ENCODE assay signal across 10 cellular contexts in the genomic region with DNA sequence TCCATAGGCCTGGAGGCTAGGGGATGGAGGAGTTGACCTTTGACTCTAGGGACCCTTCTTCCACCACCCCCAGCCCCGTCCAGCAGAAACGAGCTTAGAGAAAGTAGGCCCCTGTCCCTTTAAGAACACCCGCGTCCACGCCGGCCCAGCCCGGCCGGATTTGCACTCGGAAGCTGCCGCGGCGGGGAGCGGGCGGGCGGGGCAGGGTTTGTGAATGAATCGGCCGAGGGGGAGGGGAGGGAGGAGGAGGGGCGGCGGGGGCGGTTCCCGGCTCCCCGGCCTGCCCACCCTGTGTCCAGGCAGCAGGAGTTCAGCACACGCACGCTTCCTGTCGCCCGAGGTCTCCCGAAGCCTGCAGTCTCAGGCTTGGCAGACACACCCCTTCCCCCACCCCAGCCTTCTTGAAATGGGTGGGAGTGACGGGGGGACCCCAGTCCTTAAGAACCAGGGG. TPM values are rescaled to one million over a fixed set of nuclear protein-coding genes. Genes with fewer than 3 reads are reported as not detected.
DNase-seq lines count a peak whose midpoint lies in the region; ATAC-seq, FAIRE-seq and TF ChIP-seq lines count a peak whose summit lies in the region.
"Had no signal": no experiment of that assay in that cellular context is flagged by ENCODE, and none has a peak within 500 bp of the region (broad histone marks: within the 10 kb centered on the region; RNA-seq: fewer than 3 reads in every experiment).

No MANE protein-coding gene starts in this region.

- peak overlapping the region; percentile 52; the same call in 1 of the 2 replicates for H3K4me2 ChIP-seq in K562 (ENCODE audit: insufficient read depth, low read length)
- H3K4me2 ChIP-seq in HepG2 (ENCODE audit: low read depth, low read length): no peak overlapping the region

- H3K79me2 ChIP-seq in K562 (ENCODE audit: control insufficient read depth, insufficient read depth, low read length): no peaks in the 10 kb centered on the region
- no peaks in the 10 kb centered on the region for H3K79me2 ChIP-seq in HepG2 (ENCODE audit: insufficient read depth, low read length)

- in situ Hi-C loops in K562 (cut with MboI): no loop called here
- in situ Hi-C loops in HepG2 (cut with HindIII; ENCODE audit: extremely low pct_ligation_motif_present, low pct_unique_long_range_greater_than_20kb): no loop called here

- H3K4me3 ChIP-seq in NB4 (ENCODE audit: low read depth, low read length) (no peak overlapping the region), K562 (no peak overlapping the region), HepG2 (replicated peaks in 1 of 3; ENCODE audit: insufficient read depth in 1 of 3, low read depth in 2 of 3, low read length in 3 of 3) (no peak overlapping the region)
- H3K4me3 ChIP-seq: skin epidermis had no signal

- peaks cover 3 to 19% of the 10 kb centered on the region in 2 experiments; a peak in 4 of 5 replicates for H3K27me3 ChIP-seq in K562 (ENCODE audit: control insufficient read depth in 2 of 2, insufficient read depth in 2 of 2, low read length in 2 of 2)
- H3K27me3 ChIP-seq in HepG2 (ENCODE audit: control insufficient read depth in 1 of 2, insufficient read depth in 2 of 2, low read length in 2 of 2): peaks cover 0 to 18% of the 10 kb centered on the region in 2 experiments; a peak in 4 of 5 replicates

- TF ChIP-seq EP300 in K562 (IDR thresholded peaks at IDR 0.05; ENCODE audit: low read length): no peak
- TF ChIP-seq EP300 in HepG2 (IDR thresholded peaks at IDR 0.05; ENCODE audit: low read depth in 2 of 2, low read length in 2 of 2): no peak
- no peak for TF ChIP-seq EP300 in HepG2 (CRISPR knock-in tag; IDR thresholded peaks at IDR 0.05; ENCODE audit: borderline replicate concordance)

- intact Hi-C loops in K562 (cut with micrococcal nuclease): no loop called here
- intact Hi-C loops in HepG2 (cut with micrococcal nuclease; ENCODE audit: unreplicated experiment): no loop called here

- CTCF ChIA-PET in K562 (lab: Yijun Ruan, JAX; ENCODE audit: low intra/inter-chr PET ratio) (no interaction called here), HepG2 (lab: Yijun Ruan, JAX; ENCODE audit: low intra/inter-chr PET ratio, low total read pairs) (no interaction called here)

- H3K27ac ChIP-seq in K562 (ENCODE audit: extremely low read depth, low read depth, low read length) (no peak overlapping the region), HepG2 (ENCODE audit: extremely low read length, insufficient read depth, low read length) (no peak overlapping the region)

- peak overlapping the region in 1 of 2 experiments; percentile 79; a peak in 1 of 4 replicates for H3K9ac ChIP-seq in K562 (ENCODE audit: insufficient read depth in 1 of 2, low read depth in 2 of 2, low read length in 2 of 2)
- H3K9ac ChIP-seq in HepG2 (ENCODE audit: insufficient read depth, low read depth, low read length): no peak overlapping the region

- WGBS in K562 (ENCODE audit: insufficient coverage, low coverage, missing lambda C conversion rate): 2% methylated on average over 13 of the region's 28 CpGs
- WGBS in HepG2 (ENCODE audit: low lambda C conversion rate): 0% methylated on average over 8 of the region's 28 CpGs

- H3K36me3 ChIP-seq in K562 (ENCODE audit: control insufficient read depth, insufficient read depth, low read length) (no peaks in the 10 kb centered on the region), HepG2 (replicated peaks in 1 of 2; ENCODE audit: control insufficient read depth in 1 of 2, insufficient read depth in 2 of 2, low read length in 2 of 2) (no peaks in the 10 kb centered on the region)

- H3K9me3 ChIP-seq in K562 (replicated peaks; ENCODE audit: control insufficient read depth, insufficient read depth, low read depth, low read length): no peaks in the 10 kb centered on the region
- H3K9me3 ChIP-seq in HepG2 (ENCODE audit: low read length): no peaks in the 10 kb centered on the region

- TF ChIP-seq CTCF in NB4 (IDR thresholded peaks at IDR 0.05; ENCODE audit: low read depth, low read length) (no peak), K562 (IDR thresholded peaks at IDR 0.05 in 2 of 3, conservative IDR thresholded peaks at IDR 0.05 in 1 of 3; ENCODE audit: insufficient read depth in 2 of 3, low read depth in 1 of 3, low read length in 3 of 3) (no peak), HepG2 (CRISPR knock-in tag; IDR thresholded peaks at IDR 0.05) (no peak)

- ATAC-seq in K562: peak; percentile 56
- ATAC-seq in HepG2: no peak
- no peak for ATAC-seq in HG03520 (IDR thresholded peaks at IDR 0.05; ENCODE audit: unreplicated experiment)
- ATAC-seq in HG02970 (IDR thresholded peaks at IDR 0.05; ENCODE audit: low FRiP score, unreplicated experiment): no peak

- H4K20me1 ChIP-seq in K562 (replicated peaks; ENCODE audit: control insufficient read depth, insufficient read depth, low read length): peaks cover 14% of the 10 kb centered on the region; the same call in 1 of the 2 replicates
- H4K20me1 ChIP-seq in HepG2 (ENCODE audit: insufficient read depth, low read length): peaks cover 4% of the 10 kb centered on the region; the same call in 1 of the 2 replicates

- POLR2A ChIA-PET in K562 (lab: Yijun Ruan, JAX): interaction anchor here (0.7 kb wide), 1 partner anchor 57 kb away, joined by 3 read pairs; no protein-coding TSS in a partner anchor
- POLR2A ChIA-PET in HepG2 (lab: Yijun Ruan, JAX): no interaction called here

- peaks cover 0 to 24% of the 10 kb centered on the region in 2 experiments; a peak in 3 of 5 replicates for H3K4me1 ChIP-seq in K562 (replicated peaks in 1 of 2; ENCODE audit: control insufficient read depth in 2 of 2, insufficient read depth in 2 of 2, low read length in 2 of 2)
- no peaks in the 10 kb centered on the region for H3K4me1 ChIP-seq in HepG2 (ENCODE audit: insufficient read depth, low read length)

- DNase-seq in COLO668 (lab: John Stamatoyannopoulos, UW; ENCODE audit: unreplicated experiment) (peak; percentile 74), NB4 (ENCODE audit: low read depth) (peak; percentile 32), K562 (ENCODE audit: extremely low read depth in 1 of 4, low spot score in 3 of 4) (peak; percentile 74 to 88 (median 84)), HepG2 (ENCODE audit: low spot score) (no peak)
- DNase-seq in stimulated activated CD8-positive, alpha-beta memory T cell treated with anti-CD3 and anti-CD28 coated beads, Interleukin-4, amount 100 ng/mL, for 48 hours: no peak
- no peak for DNase-seq in activated CD8-positive, alpha-beta memory T cell treated with anti-CD3 and anti-CD28 coated beads for 24 hours
- DNase-seq: central memory CD4-positive, alpha-beta T cell had no signal

- BruUV-seq in K562 (replicated peaks; lab: Mats Ljungman, UMichigan) (no TSS peak), HepG2 (replicated peaks; lab: Mats Ljungman, UMichigan) (no TSS peak)

- FAIRE-seq in K562 (lab: Jason Lieb, UNC) (no peak), HepG2 (lab: Jason Lieb, UNC) (no peak)

- TF ChIP-seq RAD21 in K562 (CRISPR knock-in tag; conservative IDR thresholded peaks at IDR 0.05 in 1 of 2, IDR thresholded peaks at IDR 0.05 in 1 of 2) (no peak), HepG2 (CRISPR knock-in tag; IDR thresholded peaks at IDR 0.05) (no peak)

- no peak for TF ChIP-seq POLR2A in NB4 (IDR thresholded peaks at IDR 0.05; ENCODE audit: extremely low read depth, insufficient read length)
- no peak for TF ChIP-seq POLR2A in K562 (conservative IDR thresholded peaks at IDR 0.05)
- TF ChIP-seq POLR2A in HepG2 (IDR thresholded peaks at IDR 0.05; ENCODE audit: insufficient read depth in 1 of 2, low read depth in 2 of 2, low read length in 2 of 2): no peak

- no peaks in the 10 kb centered on the region for H3K9me1 ChIP-seq in K562 (ENCODE audit: control insufficient read depth, insufficient read depth, low read length)

- H2AFZ ChIP-seq in K562 (ENCODE audit: low read depth, low read length) (0 out of 2 replicates have a peak overlapping the region, but pooled peaks have one; percentile 44), HepG2 (ENCODE audit: low read length) (no peak overlapping the region)

RNA-seq across cellular contexts. Expression of a gene that starts 1.5 kb away (rescaled TPM):
- total RNA-seq in K562 (2011; cell fraction: chromatin; rRNA removed; ENCODE audit: low replicate concordance): 5.0 and 12.3 TPM in 2 replicates
- total RNA-seq in K562 (2011; cell fraction: nucleolus; rRNA removed): 2.5 and 5.7 TPM in 2 replicates
- 2.9 and 4.6 TPM in 2 replicates for total RNA-seq in K562 (2011; cell fraction: nucleoplasm; rRNA removed)
- total RNA-seq in K562 (2014; rRNA removed): 0.24 and 0.27 TPM in 2 replicates
- 0.18 and 0.19 TPM in 2 replicates for total RNA-seq in K562 (2014; rRNA removed; fragmentation: Illumina TruSeq; extraction: Trizol)
- total RNA-seq in K562 (2015; rRNA removed; fragmentation: Illumina TruSeq; extraction: Trizol): 0.15 and 0.25 TPM in 2 replicates
- total RNA-seq in K562 (2021): 0.13 and 0.38 TPM in 2 replicates
- 0.34 and 1.0 TPM in 2 replicates for polyA plus RNA-seq in K562 (2011; rRNA removed)
- 0.24 and 0.81 TPM in 2 replicates for polyA plus RNA-seq in K562 (2011; cell fraction: cytosol; rRNA removed)
- polyA plus RNA-seq in K562 (2011; cell fraction: nucleus; rRNA removed): 1.5 and 8.3 TPM in 2 replicates
- polyA plus RNA-seq in K562 (2012): 0.28 and 0.66 TPM in 2 replicates
- polyA plus RNA-seq in K562 (2014; fragmentation: Illumina TruSeq; extraction: Trizol): 0.28 and 0.31 TPM in 2 replicates
- under 1 TPM; 0.03 to 0.04 TPM for polyA plus RNA-seq in K562 (2014; fragmentation: Nextera tagmentation; extraction: Ambion mirVana)
- polyA plus RNA-seq in K562 (2014; rRNA removed): 0.16 and 0.20 TPM in 2 replicates
- 0.63 and 1.4 TPM in 2 replicates for polyA minus RNA-seq in K562 (2011; rRNA and poly(A)+ RNA removed)
- polyA minus RNA-seq in K562 (2011; cell fraction: cytosol; rRNA and poly(A)+ RNA removed): 0.27 and 0.95 TPM in 2 replicates
- polyA minus RNA-seq in K562 (2011; cell fraction: nucleus; rRNA and poly(A)+ RNA removed): 1.1 and 2.3 TPM in 2 replicates
- total RNA-seq in HepG2 (2016; rRNA removed; fragmentation: Illumina TruSeq; extraction: Trizol): 0.07 and 0.11 TPM in 2 replicates
- not detected in 2 replicates for total RNA-seq in HepG2 (2016; cell fraction: cytosol; rRNA removed; fragmentation: Illumina TruSeq; extraction: Trizol; ENCODE audit: low read depth)
- total RNA-seq in HepG2 (2016; cell fraction: insoluble cytoplasmic fraction; rRNA removed; fragmentation: Illumina TruSeq; extraction: Trizol): 0.09 TPM in 2 replicates
- 0.03 and 0.06 TPM in 2 replicates for total RNA-seq in HepG2 (2016; cell fraction: membrane; rRNA removed; fragmentation: Illumina TruSeq; extraction: Trizol)
- 0.09 and 0.16 TPM in 2 replicates for total RNA-seq in HepG2 (2016; cell fraction: nucleus; rRNA removed; fragmentation: Illumina TruSeq; extraction: Trizol)
- 0.34 and 0.45 TPM in 2 replicates for polyA plus RNA-seq in HepG2 (2011; rRNA removed)
- polyA plus RNA-seq in HepG2 (2011; cell fraction: cytosol; rRNA removed): 0.09 and 0.10 TPM in 2 replicates
- 1.7 and 2.0 TPM in 2 replicates for polyA plus RNA-seq in HepG2 (2011; cell fraction: nucleus; rRNA removed)
- polyA plus RNA-seq in HepG2 (2012): 0.17 and 0.20 TPM in 2 replicates
- polyA plus RNA-seq in HepG2 (2016; cell fraction: cytosol; fragmentation: Illumina TruSeq; extraction: Trizol; ENCODE audit: low read depth): not detected in 2 replicates
- polyA plus RNA-seq in HepG2 (2016; cell fraction: insoluble cytoplasmic fraction; fragmentation: Illumina TruSeq; extraction: Trizol; ENCODE audit: low read depth): 0.05 and 0.14 TPM in 2 replicates
- 0.02 TPM in 1 of 2 replicates, not detected in the other for polyA plus RNA-seq in HepG2 (2016; cell fraction: membrane; fragmentation: Illumina TruSeq; extraction: Trizol; ENCODE audit: low read depth)
- 0.40 and 0.84 TPM in 2 replicates for polyA plus RNA-seq in HepG2 (2016; cell fraction: nucleus; fragmentation: Illumina TruSeq; extraction: Trizol; ENCODE audit: insufficient read depth, low read depth)
- polyA minus RNA-seq in HepG2 (2011; rRNA and poly(A)+ RNA removed; ENCODE audit: low replicate concordance): 0.24 and 0.63 TPM in 2 replicates
- polyA minus RNA-seq in HepG2 (2011; cell fraction: cytosol; rRNA and poly(A)+ RNA removed): 0.18 and 0.30 TPM in 2 replicates
- polyA minus RNA-seq in HepG2 (2011; cell fraction: nucleus; rRNA and poly(A)+ RNA removed): 0.62 and 1.2 TPM in 2 replicates

RNA-seq across cellular contexts. Expression of a gene that starts 32.7 kb away (rescaled TPM):
- 19.7 and 56.1 TPM in 2 replicates for total RNA-seq in K562 (2011; cell fraction: chromatin; rRNA removed; ENCODE audit: low replicate concordance)
- 33.4 and 40.5 TPM in 2 replicates for total RNA-seq in K562 (2011; cell fraction: nucleolus; rRNA removed)
- total RNA-seq in K562 (2011; cell fraction: nucleoplasm; rRNA removed): 34.0 and 46.6 TPM in 2 replicates
- total RNA-seq in K562 (2014; rRNA removed) (23.0 and 36.9 TPM in 2 replicates), K562 (2014; rRNA removed; fragmentation: Illumina TruSeq; extraction: Trizol) (3.0 and 5.3 TPM in 2 replicates), K562 (2015; rRNA removed; fragmentation: Illumina TruSeq; extraction: Trizol) (9.5 and 11.0 TPM in 2 replicates), K562 (2021) (79.8 and 81.0 TPM in 2 replicates), HepG2 (2016; rRNA removed; fragmentation: Illumina TruSeq; extraction: Trizol) (3.8 and 12.2 TPM in 2 replicates)
- polyA plus RNA-seq in K562 (2011; rRNA removed) (5.9 and 18.2 TPM in 2 replicates), K562 (2014; fragmentation: Illumina TruSeq; extraction: Trizol) (33.0 and 48.4 TPM in 2 replicates), K562 (2014; fragmentation: Nextera tagmentation; extraction: Ambion mirVana) (1 to 10 TPM; 2.0 to 3.0 TPM), K562 (2014; rRNA removed) (12.2 and 13.9 TPM in 2 replicates), HepG2 (2011; rRNA removed) (7.3 and 8.2 TPM in 2 replicates)
- 11.0 and 28.6 TPM in 2 replicates for polyA plus RNA-seq in K562 (2011; cell fraction: cytosol; rRNA removed)
- polyA plus RNA-seq in K562 (2011; cell fraction: nucleus; rRNA removed): 17.9 and 37.4 TPM in 2 replicates
- 85.3 and 93.8 TPM in 2 replicates for polyA plus RNA-seq in K562 (2012)
- polyA minus RNA-seq in K562 (2011; rRNA and poly(A)+ RNA removed): 12.8 and 15.3 TPM in 2 replicates
- 65.8 and 95.4 TPM in 2 replicates for polyA minus RNA-seq in K562 (2011; cell fraction: cytosol; rRNA and poly(A)+ RNA removed)
- 15.6 and 19.3 TPM in 2 replicates for polyA minus RNA-seq in K562 (2011; cell fraction: nucleus; rRNA and poly(A)+ RNA removed)
- total RNA-seq in HepG2 (2016; cell fraction: cytosol; rRNA removed; fragmentation: Illumina TruSeq; extraction: Trizol; ENCODE audit: low read depth): 2.4 and 2.8 TPM in 2 replicates
- total RNA-seq in HepG2 (2016; cell fraction: insoluble cytoplasmic fraction; rRNA removed; fragmentation: Illumina TruSeq; extraction: Trizol): 6.4 and 9.5 TPM in 2 replicates
- 6.3 and 6.5 TPM in 2 replicates for total RNA-seq in HepG2 (2016; cell fraction: membrane; rRNA removed; fragmentation: Illumina TruSeq; extraction: Trizol)
- total RNA-seq in HepG2 (2016; cell fraction: nucleus; rRNA removed; fragmentation: Illumina TruSeq; extraction: Trizol): 6.7 and 10.0 TPM in 2 replicates
- polyA plus RNA-seq in HepG2 (2011; cell fraction: cytosol; rRNA removed): 3.3 and 5.6 TPM in 2 replicates
- 34.8 and 36.5 TPM in 2 replicates for polyA plus RNA-seq in HepG2 (2011; cell fraction: nucleus; rRNA removed)
- polyA plus RNA-seq in HepG2 (2012): 18.2 and 28.7 TPM in 2 replicates
- 1.0 and 1.3 TPM in 2 replicates for polyA plus RNA-seq in HepG2 (2016; cell fraction: cytosol; fragmentation: Illumina TruSeq; extraction: Trizol; ENCODE audit: low read depth)
- 8.8 and 13.1 TPM in 2 replicates for polyA plus RNA-seq in HepG2 (2016; cell fraction: insoluble cytoplasmic fraction; fragmentation: Illumina TruSeq; extraction: Trizol; ENCODE audit: low read depth)
- 2.1 and 3.2 TPM in 2 replicates for polyA plus RNA-seq in HepG2 (2016; cell fraction: membrane; fragmentation: Illumina TruSeq; extraction: Trizol; ENCODE audit: low read depth)
- polyA plus RNA-seq in HepG2 (2016; cell fraction: nucleus; fragmentation: Illumina TruSeq; extraction: Trizol; ENCODE audit: insufficient read depth, low read depth): 15.3 and 23.8 TPM in 2 replicates
- 37.6 and 52.5 TPM in 2 replicates for polyA minus RNA-seq in HepG2 (2011; rRNA and poly(A)+ RNA removed; ENCODE audit: low replicate concordance)
- 19.4 and 24.6 TPM in 2 replicates for polyA minus RNA-seq in HepG2 (2011; cell fraction: cytosol; rRNA and poly(A)+ RNA removed)
- polyA minus RNA-seq in HepG2 (2011; cell fraction: nucleus; rRNA and poly(A)+ RNA removed): 10.9 and 11.4 TPM in 2 replicates

Comparison
In these comparisons a context has a peak if more than half of its experiments do, and no peak if none do; other contexts are left out.
1. DNase-seq: peak in COLO668 (single experiment), NB4 (single experiment) and K562 (4 of 4); none in HepG2 (single experiment), stimulated activated CD8-positive, alpha-beta memory T cell treated with anti-CD3 and anti-CD28 coated beads, Interleukin-4, amount 100 ng/mL, for 48 hours (single experiment) and activated CD8-positive, alpha-beta memory T cell treated with anti-CD3 and anti-CD28 coated beads for 24 hours (single experiment).